In the genomic region with DNA sequence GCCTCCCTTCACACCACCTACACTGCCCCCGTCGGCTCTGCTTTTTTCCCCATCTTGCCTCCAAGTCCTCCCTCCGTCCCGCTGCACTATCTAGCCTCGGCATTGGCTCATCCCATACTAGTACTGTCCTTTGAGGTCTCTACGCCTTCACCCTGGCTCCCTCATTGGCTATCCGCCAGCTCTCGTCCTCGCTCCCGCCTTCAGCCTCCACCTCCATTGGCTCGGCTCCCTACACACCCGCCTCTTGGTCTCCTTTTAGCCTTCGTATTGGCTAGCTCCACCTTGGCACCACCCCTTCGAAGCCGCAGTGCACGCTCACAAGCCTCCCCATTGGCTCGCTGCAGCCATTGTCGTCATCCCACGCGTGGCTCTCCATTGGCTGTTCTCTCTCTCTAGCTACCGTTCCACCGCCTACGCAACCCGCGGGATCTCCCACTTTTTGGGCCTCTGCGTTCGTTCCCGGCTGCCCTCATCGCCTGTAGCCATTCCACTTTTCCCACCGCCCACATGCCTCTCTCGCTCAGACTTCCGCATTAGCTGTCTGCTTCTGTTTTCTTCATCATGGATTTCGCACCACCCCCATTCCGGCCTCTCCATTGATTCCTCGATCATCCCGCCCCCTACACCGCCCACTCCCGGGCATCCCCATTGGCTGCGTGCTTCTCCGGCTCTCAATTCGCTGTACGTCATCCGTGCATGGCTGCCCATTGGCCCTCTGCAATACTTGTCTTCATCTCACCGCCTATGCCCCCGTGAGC, we compare ENCODE assay signal across 8 cellular contexts. TPM values are rescaled to one million over a fixed set of nuclear protein-coding genes. Genes with fewer than 3 reads are reported as not detected.
A peak's percentile ranks its signal among the peaks of the same experiment; 100 is the strongest.
DNase-seq lines count a peak whose midpoint lies in the region; ATAC-seq and TF ChIP-seq lines count a peak whose summit lies in the region.

No MANE protein-coding gene starts in this region.

- ATAC-seq in HG02623 (IDR thresholded peaks at IDR 0.05; ENCODE audit: unreplicated experiment) (peak; percentile 85), SK-N-SH treated with all-trans-retinoic acid at 6 μM for 48 hours (peak; percentile 93)

- peak overlapping the region; percentile 88 for H3K27ac ChIP-seq in temporal lobe (ENCODE audit: low read depth, low read length)

- DNase-seq in GM10266 (ENCODE audit: extremely low spot score) (peak; percentile 93), NCI-H1092 treated with DMSO at 0.1 percent for 48 hours (lab: John Stamatoyannopoulos, UW) (peak; percentile 99), glomerular endothelial cell (ENCODE audit: extremely low read depth, low read depth, low spot score) (peak; percentile 77), occipital lobe (lab: John Stamatoyannopoulos, UW) (peak; percentile 94)

- peak overlapping the region; percentile 98 for H3K4me3 Mint-ChIP-seq in activated naive CD8-positive, alpha-beta T cell

- H3K9me3 Mint-ChIP-seq in activated naive CD8-positive, alpha-beta T cell (ENCODE audit: low read depth), result no peaks in the 10 kb centered on the region

- peak overlapping the region; percentile 100 for H3K27ac Mint-ChIP-seq in activated naive CD8-positive, alpha-beta T cell

- TF ChIP-seq CTCF in GM10266 (IDR thresholded peaks at IDR 0.05; ENCODE audit: control insufficient read depth, insufficient read depth, low read depth, missing control alignments), result no peak

- peaks cover 49% of the 10 kb centered on the region for H3K4me1 Mint-ChIP-seq in activated naive CD8-positive, alpha-beta T cell (ENCODE audit: low read depth)

- H3K36me3 Mint-ChIP-seq in activated naive CD8-positive, alpha-beta T cell, result no peaks in the 10 kb centered on the region

- no peaks in the 10 kb centered on the region for H3K27me3 Mint-ChIP-seq in activated naive CD8-positive, alpha-beta T cell

TF ChIP-seq in SK-N-SH treated with all-trans-retinoic acid at 6 μM for 48 hours, 23 proteins besides CTCF, POLR2A, EP300 and RAD21:
- TF ChIP-seq CSDC2 (CRISPR knock-in tag; IDR thresholded peaks at IDR 0.05) (no peak), ZNF8 (CRISPR knock-in tag; IDR thresholded peaks at IDR 0.05) (no peak), ZNF565 (CRISPR knock-in tag; conservative IDR thresholded peaks at IDR 0.05; ENCODE audit: low read depth) (no peak), GLIS3 (CRISPR knock-in tag; IDR thresholded peaks at IDR 0.05) (no peak), ZFP3 (CRISPR knock-in tag; IDR thresholded peaks at IDR 0.05) (no peak), ESRRG (CRISPR knock-in tag; IDR thresholded peaks at IDR 0.05) (no peak), ISL1 (CRISPR knock-in tag; IDR thresholded peaks at IDR 0.05) (no peak), TOX (CRISPR knock-in tag; IDR thresholded peaks at IDR 0.05; ENCODE audit: borderline replicate concordance) (no peak), SNAI2 (CRISPR knock-in tag; IDR thresholded peaks at IDR 0.05) (no peak), ZFP30 (CRISPR knock-in tag; IDR thresholded peaks at IDR 0.05) (no peak)
- TF ChIP-seq, protein P1, sequence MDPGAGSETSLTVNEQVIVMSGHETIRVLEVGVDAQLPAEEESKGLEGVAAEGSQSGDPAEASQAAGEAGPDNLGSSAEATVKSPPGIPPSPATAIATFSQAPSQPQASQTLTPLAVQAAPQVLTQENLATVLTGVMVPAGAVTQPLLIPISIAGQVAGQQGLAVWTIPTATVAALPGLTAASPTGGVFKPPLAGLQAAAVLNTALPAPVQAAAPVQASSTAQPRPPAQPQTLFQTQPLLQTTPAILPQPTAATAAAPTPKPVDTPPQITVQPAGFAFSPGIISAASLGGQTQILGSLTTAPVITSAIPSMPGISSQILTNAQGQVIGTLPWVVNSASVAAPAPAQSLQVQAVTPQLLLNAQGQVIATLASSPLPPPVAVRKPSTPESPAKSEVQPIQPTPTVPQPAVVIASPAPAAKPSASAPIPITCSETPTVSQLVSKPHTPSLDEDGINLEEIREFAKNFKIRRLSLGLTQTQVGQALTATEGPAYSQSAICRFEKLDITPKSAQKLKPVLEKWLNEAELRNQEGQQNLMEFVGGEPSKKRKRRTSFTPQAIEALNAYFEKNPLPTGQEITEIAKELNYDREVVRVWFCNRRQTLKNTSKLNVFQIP (CRISPR knock-in tag; IDR thresholded peaks at IDR 0.05; ENCODE audit: borderline replicate concordance, low read depth), result no peak

RNA-seq across cellular contexts. Expression of a gene that starts 0.4 kb away (rescaled TPM):
- total RNA-seq in glomerular endothelial cell (5.7 and 7.2 TPM in 2 replicates), occipital lobe (12.6 TPM), temporal lobe (9.6 TPM)

RNA-seq across cellular contexts. Expression of a gene that starts 4.7 kb away (rescaled TPM):
- not detected in 2 replicates for total RNA-seq in glomerular endothelial cell
- total RNA-seq in occipital lobe, result 0.16 TPM
- 0.25 TPM for total RNA-seq in temporal lobe

RNA-seq across cellular contexts. Expression of a gene that starts 33.9 kb away (rescaled TPM):
- total RNA-seq in glomerular endothelial cell (19.5 and 22.1 TPM in 2 replicates), occipital lobe (5.6 TPM), temporal lobe (5.4 TPM)

RNA-seq across cellular contexts. Expression of a gene that starts 34.3 kb away (rescaled TPM):
- total RNA-seq in glomerular endothelial cell (not detected in 2 replicates), occipital lobe (not detected), temporal lobe (not detected)

RNA-seq across cellular contexts. Expression of a gene that starts 36.0 kb away (rescaled TPM):
- under 0.01 TPM in 1 of 2 replicates, not detected in the other for total RNA-seq in glomerular endothelial cell
- not detected for total RNA-seq in occipital lobe
- not detected for total RNA-seq in temporal lobe

Comparison
In these comparisons a context has a peak if more than half of its experiments do, and no peak if none do; other contexts are left out.
1. Peak in every context shown above with its lines: DNase-seq, ATAC-seq and H3K27ac ChIP-seq.